In the genomic region with DNA sequence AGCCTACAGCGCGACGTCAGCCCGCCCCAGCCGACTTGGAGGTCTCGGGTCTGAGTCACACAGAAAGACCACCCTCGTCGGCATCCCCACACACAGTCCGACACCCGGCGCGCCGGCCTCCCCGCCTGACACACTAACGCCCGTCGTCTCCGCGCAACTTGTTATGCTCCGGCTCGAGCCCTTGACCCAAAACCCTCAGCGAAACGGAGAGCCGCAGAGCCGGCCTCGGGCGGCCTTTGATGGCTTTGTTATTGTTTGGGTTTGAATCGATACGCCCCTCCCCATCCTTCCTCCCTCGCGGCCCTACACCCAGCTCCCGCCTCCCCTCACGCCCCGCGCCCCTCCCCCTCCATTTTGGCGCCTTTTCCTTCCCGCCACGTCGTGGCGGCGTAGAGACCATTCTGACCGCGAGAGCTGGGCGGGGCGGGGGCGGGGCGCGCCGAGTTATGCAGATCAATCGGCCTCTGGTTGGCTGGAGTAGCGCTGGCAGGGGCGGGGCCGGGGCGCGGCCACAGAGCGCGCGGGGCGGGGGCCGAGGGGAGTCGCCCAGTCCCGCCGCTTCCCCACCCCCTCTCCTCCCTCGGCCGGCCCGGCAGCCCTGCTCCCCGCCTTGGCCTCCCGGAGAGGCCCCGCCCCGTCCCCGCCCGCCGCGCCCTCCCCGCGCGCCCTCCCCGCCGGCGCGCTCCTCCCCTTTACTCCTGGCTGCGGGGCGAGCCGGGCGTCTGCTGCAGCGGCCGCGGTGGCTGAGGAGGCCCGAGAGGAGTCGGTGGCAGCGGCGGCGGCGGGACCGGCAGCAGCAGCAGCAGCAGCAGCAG, we compare ENCODE assay signal across 8 cellular contexts. TPM values are rescaled to one million over a fixed set of nuclear protein-coding genes. Genes with fewer than 3 reads are reported as not detected.
A peak's percentile ranks its signal among the peaks of the same experiment; 100 is the strongest.
DNase-seq lines count a peak whose midpoint lies in the region; ATAC-seq, FAIRE-seq and TF ChIP-seq lines count a peak whose summit lies in the region.

A gene (plus strand): TSS at position 695 of the 815 bp plus-strand sequence. CDS start 424 bp downstream, outside the sequence.

- H4K8ac ChIP-seq in H1 (ENCODE audit: extremely low read depth, insufficient read depth, low read length) (peak within 1 kb of the TSS; percentile 97), mesendoderm (ENCODE audit: low read depth, low read length) (peak within 1 kb of the TSS; percentile 42)

- H3K27ac ChIP-seq in H1 (ENCODE audit: low read depth, low read length) (peak within 1 kb of the TSS; percentile 97), mesendoderm (ENCODE audit: low read depth, low read length) (peak within 1 kb of the TSS; percentile 96)

- WGBS in H1 (ENCODE audit: extremely low coverage in 1 of 2, insufficient coverage in 1 of 2, insufficient read length in 1 of 2, insufficient replicate concordance in 2 of 2, low coverage in 1 of 2, low lambda C conversion rate in 2 of 2, missing lambda C conversion rate in 1 of 2), 2 experiments = 1% methylated on average over 25 of the region's 95 CpGs; no CpG with 5 or more reads in 1 of the 2 experiments
- WGBS in mesendoderm (ENCODE audit: extremely low coverage, insufficient coverage, low lambda C conversion rate) = no CpG with 5 or more reads among the region's 95 CpGs

- peak within 1 kb of the TSS; percentile 96 for H3K27ac Mint-ChIP-seq in activated CD8-positive, alpha-beta memory T cell treated with anti-CD3 and anti-CD28 coated beads, Interleukin-2, amount 10 ng/mL, durations not matched to agents 7 days and 5 days

- peak in 1 of 2 experiments; percentile 54; a peak in 1 of 3 replicates for TF ChIP-seq EP300 in H1 (IDR thresholded peaks at IDR 0.05; ENCODE audit: borderline replicate concordance in 1 of 2, low read depth in 2 of 2, low read length in 2 of 2)

- H3K4me3 ChIP-seq in NT2/D1 (ENCODE audit: insufficient read length, low read depth) = peak within 1 kb of the TSS; percentile 91
- H3K4me3 ChIP-seq in H1 (ENCODE audit: extremely low read depth in 1 of 4, insufficient read depth in 2 of 4, low read depth in 3 of 4, low read length in 4 of 4) = peak within 1 kb of the TSS; percentile 92 to 99 (median 94)
- H3K4me3 ChIP-seq in mesendoderm (ENCODE audit: low read length) = peak within 1 kb of the TSS; percentile 73

- H3K4me1 ChIP-seq in NT2/D1 (ENCODE audit: insufficient read depth, insufficient read length) = peaks cover 12% of the 10 kb centered on the region
- peaks cover 6 to 14% (median 10%) of the 10 kb centered on the region in 4 experiments; a peak in 5 of 7 replicates for H3K4me1 ChIP-seq in H1 (replicated peaks in 1 of 4; ENCODE audit: control insufficient read depth in 3 of 4, insufficient read depth in 4 of 4, low read length in 3 of 4)
- peaks cover 4% of the 10 kb centered on the region for H3K4me1 ChIP-seq in mesendoderm (ENCODE audit: control insufficient read depth, low read depth, low read length)

- peak; percentile 53 for ATAC-seq in GM21360 (IDR thresholded peaks at IDR 0.05; ENCODE audit: unreplicated experiment)
- peak; percentile 85 for ATAC-seq in activated CD8-positive, alpha-beta memory T cell treated with anti-CD3 and anti-CD28 coated beads, Interleukin-2, amount 10 ng/mL, durations not matched to agents 7 days and 5 days

- peak within 1 kb of the TSS; percentile 37 for H4K91ac ChIP-seq in H1 (replicated peaks; ENCODE audit: insufficient read length, low read length)

- H3K56ac ChIP-seq in H1 (replicated peaks; ENCODE audit: insufficient read length, low read depth, low read length) (peak within 1 kb of the TSS; percentile 56), mesendoderm (ENCODE audit: low read length) (peak within 1 kb of the TSS; percentile 96)

- peak within 1 kb of the TSS; percentile 44 for H3K4ac ChIP-seq in H1 (replicated peaks; ENCODE audit: insufficient read length, low read depth, low read length)
- peak within 1 kb of the TSS; percentile 95 for H3K4ac ChIP-seq in mesendoderm (ENCODE audit: low read depth, low read length)

- H3K9me3 Mint-ChIP-seq in activated CD8-positive, alpha-beta memory T cell treated with anti-CD3 and anti-CD28 coated beads, Interleukin-2, amount 10 ng/mL, durations not matched to agents 7 days and 5 days (ENCODE audit: low read depth) = no peaks in the 10 kb centered on the region

- H3K9me3 ChIP-seq in NT2/D1 (ENCODE audit: insufficient read depth, low read length) (no peaks in the 10 kb centered on the region), H1 (ENCODE audit: insufficient read depth in 2 of 2, low read depth in 1 of 2, low read length in 1 of 2) (no peaks in the 10 kb centered on the region)

- DNase-seq in CMK (ENCODE audit: low read depth) (peak; percentile 92), HTR-8/SVneo (ENCODE audit: insufficient read length, low spot score) (peak; percentile 91), NT2/D1 (ENCODE audit: low read depth, low spot score) (peak; percentile 91), H1 (ENCODE audit: low read depth in 1 of 2, low spot score in 2 of 2) (peak; percentile 92 to 93), mesendoderm (peak; percentile 99)
- peak; percentile 100 for DNase-seq in activated CD8-positive, alpha-beta memory T cell treated with anti-CD3 and anti-CD28 coated beads, Interleukin-2, amount 10 ng/mL, durations not matched to agents 7 days and 5 days
- peak; percentile 100 for DNase-seq in stimulated activated CD8-positive, alpha-beta memory T cell treated with anti-CD3 and anti-CD28 coated beads, Interleukin-12 subunit alpha, Interleukin-12 subunit beta, amount 100 ng/mL, for 4 hours (ENCODE audit: low read depth)

- H2BK120ac ChIP-seq in H1 (replicated peaks; ENCODE audit: low read depth, low read length) (peak within 1 kb of the TSS; percentile 1), mesendoderm (ENCODE audit: low read depth, low read length) (peak within 1 kb of the TSS; percentile 98)

- peaks cover 22% of the 10 kb centered on the region in 2 experiments for H4K20me1 ChIP-seq in H1 (replicated peaks in 1 of 2; ENCODE audit: control insufficient read depth in 1 of 2, insufficient read depth in 2 of 2, low read length in 2 of 2)

- no peak for TF ChIP-seq CTCF in H1 (IDR thresholded peaks at IDR 0.05; ENCODE audit: control extremely low read depth in 1 of 3, insufficient read depth in 1 of 3, low read depth in 1 of 3, low read length in 3 of 3)

- peaks cover 43% of the 10 kb centered on the region for H3K36me3 Mint-ChIP-seq in activated CD8-positive, alpha-beta memory T cell treated with anti-CD3 and anti-CD28 coated beads, Interleukin-2, amount 10 ng/mL, durations not matched to agents 7 days and 5 days

- peaks cover 30% of the 10 kb centered on the region for H3K4me1 Mint-ChIP-seq in activated CD8-positive, alpha-beta memory T cell treated with anti-CD3 and anti-CD28 coated beads, Interleukin-2, amount 10 ng/mL, durations not matched to agents 7 days and 5 days

- H2BK15ac ChIP-seq in H1 (ENCODE audit: low read length) (peak within 1 kb of the TSS; percentile 10; the same call in 1 of the 2 replicates), mesendoderm (replicated peaks; ENCODE audit: low read depth) (peak within 1 kb of the TSS; percentile 2)

- H4K5ac ChIP-seq in H1 (ENCODE audit: insufficient read length, low read depth, low read length) = peak within 1 kb of the TSS; percentile 55
- H4K5ac ChIP-seq in mesendoderm (ENCODE audit: low read length) = no peak within 1 kb of the TSS

- no peak for TF ChIP-seq RAD21 in H1 (IDR thresholded peaks at IDR 0.05 in 1 of 2, conservative IDR thresholded peaks at IDR 0.05 in 1 of 2; ENCODE audit: low read depth in 2 of 2, low read length in 2 of 2)

- no peaks in the 10 kb centered on the region for H3K27me3 Mint-ChIP-seq in activated CD8-positive, alpha-beta memory T cell treated with anti-CD3 and anti-CD28 coated beads, Interleukin-2, amount 10 ng/mL, durations not matched to agents 7 days and 5 days

- H2AK5ac ChIP-seq in H1 (ENCODE audit: low read depth, low read length) = peak within 1 kb of the TSS; percentile 79; the same call in 1 of the 2 replicates
- H2AK5ac ChIP-seq in mesendoderm (ENCODE audit: low read length) = peak within 1 kb of the TSS; percentile 65

- peak within 1 kb of the TSS; percentile 99 for H2BK12ac ChIP-seq in H1 (ENCODE audit: low read depth, low read length)

- peak in 1 of 2 experiments; percentile 65 for TF ChIP-seq POLR2A in H1 (IDR thresholded peaks at IDR 0.05; ENCODE audit: control extremely low read depth in 1 of 2, low read depth in 2 of 2, low read length in 2 of 2)

- peak within 1 kb of the TSS; percentile 99 for H3K18ac ChIP-seq in H1 (ENCODE audit: extremely low read depth, low read length)
- peak within 1 kb of the TSS; percentile 90 for H3K18ac ChIP-seq in mesendoderm (ENCODE audit: low read length)

- H3K36me3 ChIP-seq in NT2/D1 (ENCODE audit: insufficient read depth, insufficient read length, low read length) (peaks cover 39% of the 10 kb centered on the region), H1 (ENCODE audit: control insufficient read depth in 2 of 4, insufficient read depth in 4 of 4, low read length in 3 of 4) (peaks cover 19 to 32% (median 25%) of the 10 kb centered on the region in 4 experiments), mesendoderm (ENCODE audit: control insufficient read depth, insufficient read depth, low read length) (peaks cover 18% of the 10 kb centered on the region)

- peak within 1 kb of the TSS; percentile 93 for H3K4me3 Mint-ChIP-seq in activated CD8-positive, alpha-beta memory T cell treated with anti-CD3 and anti-CD28 coated beads, Interleukin-2, amount 10 ng/mL, durations not matched to agents 7 days and 5 days

- FAIRE-seq in HTR-8/SVneo (lab: Jason Lieb, UNC) (peak; percentile 94), H1 (lab: Jason Lieb, UNC) (no peak)

- H3K14ac ChIP-seq in H1 (ENCODE audit: insufficient read length) = no peak within 1 kb of the TSS

- POLR2A ChIA-PET in H1 (lab: Charles Lee; ENCODE audit: partially characterized antibody) = interaction anchor here (0.9 to 27.8 kb wide), 16 partner anchors 9 to 146 kb away, joined by 3 to 1024 read pairs (median 8); no protein-coding TSS in a partner anchor

- H3K23me2 ChIP-seq in H1 (ENCODE audit: low read depth, low read length) = peaks cover 10% of the 10 kb centered on the region

- H3K4me2 ChIP-seq in H1 (ENCODE audit: insufficient read depth in 1 of 2, low read depth in 2 of 2, low read length in 2 of 2) (peak within 1 kb of the TSS; percentile 75 to 98), mesendoderm (ENCODE audit: low read length) (peak within 1 kb of the TSS; percentile 84)

- H3K9ac ChIP-seq in NT2/D1 (ENCODE audit: insufficient read length, low read depth) (peak within 1 kb of the TSS; percentile 95), H1 (replicated peaks in 1 of 4; ENCODE audit: extremely low read depth in 1 of 4, low read depth in 3 of 4, low read length in 3 of 4) (peak within 1 kb of the TSS; percentile 83 to 97 (median 95)), mesendoderm (ENCODE audit: low read length) (peak within 1 kb of the TSS; percentile 98)

- H2AFZ ChIP-seq in H1 (ENCODE audit: low read length) = 0 out of 2 replicates have a peak within 1 kb of the TSS, but pooled peaks have one; percentile 2

- H3K79me1 ChIP-seq in H1 (ENCODE audit: low read depth, low read length) (peaks cover 10% of the 10 kb centered on the region), mesendoderm (ENCODE audit: low read length) (peaks cover 13% of the 10 kb centered on the region)

- H3K23ac ChIP-seq in H1 (ENCODE audit: insufficient read length) (no peak within 1 kb of the TSS), mesendoderm (ENCODE audit: low read length) (peak within 1 kb of the TSS; percentile 99)

- H2BK5ac ChIP-seq in H1 (ENCODE audit: low read depth, low read length) (peak within 1 kb of the TSS; percentile 92), mesendoderm (ENCODE audit: low read length) (peak within 1 kb of the TSS; percentile 90)

- no peak within 1 kb of the TSS for H2BK20ac ChIP-seq in H1 (ENCODE audit: low read length)

- H3K79me2 ChIP-seq in H1 (ENCODE audit: control insufficient read depth in 1 of 2, insufficient read depth in 2 of 2, low read length in 2 of 2) (peaks cover 11 to 40% of the 10 kb centered on the region in 2 experiments; a peak in 3 of 4 replicates), mesendoderm (ENCODE audit: control insufficient read depth, insufficient read depth, low read length) (peaks cover 43% of the 10 kb centered on the region)

- CTCF ChIA-PET in activated CD8-positive, alpha-beta memory T cell treated with anti-CD3 and anti-CD28 coated beads, Interleukin-2, amount 10 ng/mL, durations not matched to agents 7 days and 5 days (lab: Charles Lee) = interaction anchor here (1.0 to 18.3 kb wide), 12 partner anchors 9 to 165 kb away, joined by 3 to 424 read pairs (median 10); a partner anchor contains a TSS
- CTCF ChIA-PET in H1 (lab: Charles Lee; ENCODE audit: partially characterized antibody) = interaction anchor here (0.7 to 9.9 kb wide), 12 partner anchors 31 to 144 kb away, joined by 3 to 192 read pairs (median 17); a partner anchor contains a TSS

- no peaks in the 10 kb centered on the region for H3K27me3 ChIP-seq in NT2/D1 (ENCODE audit: insufficient read depth, insufficient read length)
- H3K27me3 ChIP-seq in H1 (replicated peaks in 1 of 4; ENCODE audit: control insufficient read depth in 3 of 4, extremely low read depth in 1 of 4, insufficient read depth in 3 of 4, low read length in 3 of 4) = no peaks in the 10 kb centered on the region
- H3K27me3 ChIP-seq in mesendoderm (ENCODE audit: insufficient read depth, low read length, poor library complexity) = no peaks in the 10 kb centered on the region

RNA-seq across cellular contexts. Expression of the gene that starts here (rescaled TPM):
- total RNA-seq in activated CD8-positive, alpha-beta memory T cell treated with anti-CD3 and anti-CD28 coated beads, Interleukin-2, amount 10 ng/mL, durations not matched to agents 7 days and 5 days = 100 to 1,000 TPM; 361 to 464 TPM
- total RNA-seq in H1 (2021; fragmentation: NEBNext Ultra II Directional; extraction: Animal tissue kit (Norgen Biotek cat#: 25700)) = 94.1 and 94.9 TPM in 2 replicates
- polyA plus RNA-seq in H1 (2011; rRNA removed) = 25.5 and 42.7 TPM in 2 replicates
- 37.3 TPM for polyA plus RNA-seq in H1 (2011; cell fraction: cytosol; rRNA removed)
- 72.2 TPM for polyA plus RNA-seq in H1 (2011; cell fraction: nucleus; rRNA removed)
- 46.3 to 53.0 TPM (median 51.3 TPM) in 4 replicates for polyA plus RNA-seq in H1 (2012, experiment 1 of 2)
- polyA plus RNA-seq in H1 (2012, experiment 2 of 2) = 57.3 TPM
- polyA plus RNA-seq in H1 (2013, experiment 1 of 2) = 57.8 TPM
- 62.4 TPM for polyA plus RNA-seq in H1 (2013, experiment 2 of 2)
- 39.5 and 58.4 TPM in 2 replicates for polyA minus RNA-seq in H1 (2011; rRNA and poly(A)+ RNA removed)
- 29.6 TPM for polyA minus RNA-seq in H1 (2011; cell fraction: cytosol; rRNA and poly(A)+ RNA removed)
- 30.4 TPM for polyA minus RNA-seq in H1 (2011; cell fraction: nucleus; rRNA and poly(A)+ RNA removed)
- polyA plus RNA-seq in mesendoderm (2013, experiment 1 of 2) = 153 TPM
- polyA plus RNA-seq in mesendoderm (2013, experiment 2 of 2) = 150 TPM

Comparison
In these comparisons a context has a peak if more than half of its experiments do, and no peak if none do; other contexts are left out.
1. Peak in every context shown above with its lines: DNase-seq, ATAC-seq, H3K4me3 ChIP-seq and H3K27ac ChIP-seq.